Comparison of ENCODE assay signal across 8 cellular contexts in genomic region chr5:14871084-14871572, GRCh38. TPM values are rescaled to one million over a fixed set of nuclear protein-coding genes. Genes with fewer than 3 reads are reported as not detected.
DNase-seq lines count a peak whose midpoint lies in the region; ATAC-seq and TF ChIP-seq lines count a peak whose summit lies in the region.

No MANE protein-coding gene starts in this region.

- TF ChIP-seq CTCF in PC-3 (conservative IDR thresholded peaks at IDR 0.05; ENCODE audit: low read depth, low read length) (no peak), smooth muscle cell (IDR thresholded peaks at IDR 0.05; ENCODE audit: borderline replicate concordance, insufficient read depth, poor library complexity, severe bottlenecking) (no peak)

- no peak for DNase-seq in PC-3
- DNase-seq in activated naive CD8-positive, alpha-beta T cell treated with anti-CD3 and anti-CD28 coated beads, Interleukin-2, amount 50 U/mL, for 24 hours, result peak; percentile 45
- no peak for DNase-seq in smooth muscle cell (lab: John Stamatoyannopoulos, UW; ENCODE audit: unreplicated experiment)
- DNase-seq in COLO829 (ENCODE audit: low spot score), result no peak
- no peak for DNase-seq in AML-193 (lab: John Stamatoyannopoulos, UW)

- CTCF ChIA-PET in PC-3 (lab: Charles Lee), result interaction anchor here (0.6 kb wide), 1 partner anchor 104 kb away, joined by 3 read pairs; no protein-coding TSS in a partner anchor

- H3K4me1 ChIP-seq in PC-3 (ENCODE audit: insufficient read depth, low read length) (peaks cover 20% of the 10 kb centered on the region), iPS-18a (ENCODE audit: control insufficient read depth, low read depth, low read length) (peaks cover 10% of the 10 kb centered on the region), smooth muscle cell (ENCODE audit: low read depth) (peaks cover 14% of the 10 kb centered on the region)

- H3K4me3 Mint-ChIP-seq in activated naive CD8-positive, alpha-beta T cell treated with anti-CD3 and anti-CD28 coated beads, Interleukin-2, amount 50 U/mL, for 24 hours, result peak overlapping the region; percentile 97

- H3K9me3 ChIP-seq in PC-3 (ENCODE audit: low read length), result no peaks in the 10 kb centered on the region
- no peaks in the 10 kb centered on the region for H3K9me3 ChIP-seq in iPS-18a (ENCODE audit: control insufficient read depth, low read depth, low read length)
- no peaks in the 10 kb centered on the region for H3K9me3 ChIP-seq in smooth muscle cell (replicated peaks; ENCODE audit: low read depth)

- H3F3A ChIP-seq in PC-3 (ENCODE audit: low read length, unreplicated experiment) (no peaks in the 10 kb centered on the region), smooth muscle cell (ENCODE audit: low read depth) (no peaks in the 10 kb centered on the region)

- 2% methylated on average over 26 of the region's 37 CpGs for WGBS in smooth muscle cell (ENCODE audit: low lambda C conversion rate)

- H3K9me3 Mint-ChIP-seq in activated naive CD8-positive, alpha-beta T cell treated with anti-CD3 and anti-CD28 coated beads, Interleukin-2, amount 50 U/mL, for 24 hours, result no peaks in the 10 kb centered on the region

- peak overlapping the region; percentile 92 for H3K27ac Mint-ChIP-seq in activated naive CD8-positive, alpha-beta T cell treated with anti-CD3 and anti-CD28 coated beads, Interleukin-2, amount 50 U/mL, for 24 hours

- no peaks in the 10 kb centered on the region for H3K27me3 Mint-ChIP-seq in activated naive CD8-positive, alpha-beta T cell treated with anti-CD3 and anti-CD28 coated beads, Interleukin-2, amount 50 U/mL, for 24 hours

- H3K9me2 ChIP-seq in PC-3 (replicated peaks; ENCODE audit: low read length), result no peaks in the 10 kb centered on the region

- POLR2A ChIA-PET in PC-3 (lab: Charles Lee; ENCODE audit: unreplicated experiment), result no interaction called here

- H3K4me2 ChIP-seq in PC-3 (ENCODE audit: low read length), result peak overlapping the region; percentile 95
- H3K4me2 ChIP-seq in smooth muscle cell, result peak overlapping the region; percentile 94

- H3K27me3 ChIP-seq in PC-3 (ENCODE audit: low read length) (peaks cover 40% of the 10 kb centered on the region), iPS-18a (ENCODE audit: control insufficient read depth, insufficient read depth, low read length) (peaks cover 50% of the 10 kb centered on the region), smooth muscle cell (ENCODE audit: low read depth) (no peaks in the 10 kb centered on the region)

- intact Hi-C loops in PC-3 (cut with micrococcal nuclease), result loop anchor here (2.0 to 5.0 kb wide), 2 partner anchors 138 to 144 kb away; no protein-coding TSS in a partner anchor

- peaks cover 13% of the 10 kb centered on the region for H3K36me3 Mint-ChIP-seq in activated naive CD8-positive, alpha-beta T cell treated with anti-CD3 and anti-CD28 coated beads, Interleukin-2, amount 50 U/mL, for 24 hours (ENCODE audit: low read depth)

- H3K27ac ChIP-seq in PC-3 (ENCODE audit: low read length) (no peak overlapping the region), iPS-18a (ENCODE audit: low read length) (no peak overlapping the region), smooth muscle cell (ENCODE audit: low read depth) (no peak overlapping the region)

- H3K4me1 Mint-ChIP-seq in activated naive CD8-positive, alpha-beta T cell treated with anti-CD3 and anti-CD28 coated beads, Interleukin-2, amount 50 U/mL, for 24 hours, result peaks cover 32% of the 10 kb centered on the region

- H3K4me3 ChIP-seq in PC-3 (ENCODE audit: low read length) (peak overlapping the region; percentile 78), iPS-18a (ENCODE audit: low read length) (peak overlapping the region; percentile 63), smooth muscle cell (peak overlapping the region; percentile 87)

- H3K79me2 ChIP-seq in PC-3 (ENCODE audit: low read length) (peaks cover 8% of the 10 kb centered on the region; the same call in 1 of the 2 replicates), smooth muscle cell (ENCODE audit: low read depth) (peaks cover 25% of the 10 kb centered on the region)

- H2AFZ ChIP-seq in PC-3 (ENCODE audit: low read length) (peak overlapping the region; percentile 78), smooth muscle cell (ENCODE audit: low read depth) (peak overlapping the region; percentile 39)

- H4K20me1 ChIP-seq in PC-3 (ENCODE audit: low read length) (no peaks in the 10 kb centered on the region), smooth muscle cell (ENCODE audit: low read depth) (peaks cover 24% of the 10 kb centered on the region)

- peak; percentile 35 for ATAC-seq in GM18511 (IDR thresholded peaks at IDR 0.05; ENCODE audit: unreplicated experiment)
- peak; percentile 20 for ATAC-seq in HG02588 (IDR thresholded peaks at IDR 0.05; ENCODE audit: unreplicated experiment)
- ATAC-seq in PC-3, result no peak; the same call in 1 of the 2 replicates
- ATAC-seq in activated naive CD8-positive, alpha-beta T cell treated with anti-CD3 and anti-CD28 coated beads, Interleukin-2, amount 50 U/mL, for 24 hours, result no peak

- BruUV-seq in PC-3 (replicated peaks; lab: Mats Ljungman, UMichigan), result no TSS peak

- no peaks in the 10 kb centered on the region for H3K36me3 ChIP-seq in PC-3 (ENCODE audit: low read depth, low read length)
- H3K36me3 ChIP-seq in iPS-18a (ENCODE audit: control insufficient read depth, low read depth, low read length), result no peaks in the 10 kb centered on the region
- H3K36me3 ChIP-seq in smooth muscle cell (ENCODE audit: low read depth), result no peaks in the 10 kb centered on the region

- H3K9ac ChIP-seq in PC-3 (ENCODE audit: low read length) (peak overlapping the region; percentile 52), iPS-18a (ENCODE audit: low read length) (no peak overlapping the region), smooth muscle cell (ENCODE audit: low read depth) (no peak overlapping the region)

RNA-seq across cellular contexts. Expression of gene ANKH, which starts 0.5 kb away (rescaled TPM):
- total RNA-seq in PC-3 (2014; rRNA removed) (10.9 and 11.6 TPM in 2 replicates), smooth muscle cell (37.3 and 48.0 TPM in 2 replicates)
- polyA plus RNA-seq in smooth muscle cell, result 25.4 and 56.6 TPM in 2 replicates

Comparison
In these comparisons a context has a peak if more than half of its experiments do, and no peak if none do; other contexts are left out.
1. ATAC-seq: peak in GM18511 (single experiment) and HG02588 (single experiment); none in PC-3 (single experiment) and activated naive CD8-positive, alpha-beta T cell treated with anti-CD3 and anti-CD28 coated beads, Interleukin-2, amount 50 U/mL, for 24 hours (single experiment).
2. Peak in every context shown above with its lines, with median percentiles within 50 percentile points of each other: H3K4me3 ChIP-seq.